In genomic region chr7:112866424-112866823, GRCh38 we compare ENCODE assay signal across 11 cellular contexts.
DNase-seq lines count a peak whose midpoint lies in the region; ATAC-seq and TF ChIP-seq lines count a peak whose summit lies in the region.
"Had no signal": no experiment of that assay in that cellular context is flagged by ENCODE, and none has a peak within 500 bp of the region (broad histone marks: within the 10 kb centered on the region; RNA-seq: fewer than 3 reads in every experiment).

No MANE protein-coding gene starts in this region.

- no peaks in the 10 kb centered on the region for H3K27me3 ChIP-seq in left ventricle myocardium inferior (ENCODE audit: low read depth)
- H3K27me3 ChIP-seq in right atrium auricular region: no peaks in the 10 kb centered on the region
- H3K27me3 ChIP-seq in PC-3 (ENCODE audit: low read length): no peaks in the 10 kb centered on the region
- H3K27me3 ChIP-seq: right lobe of liver had no signal

- CTCF ChIA-PET in PC-3 (lab: Charles Lee): no interaction called here

- peak overlapping the region; percentile 5 for H3K4me3 ChIP-seq in left ventricle myocardium inferior
- no peak overlapping the region for H3K4me3 ChIP-seq in right atrium auricular region
- no peak overlapping the region for H3K4me3 ChIP-seq in PC-3 (ENCODE audit: low read length)
- H3K4me3 ChIP-seq: right lobe of liver had no signal

- H3K9me2 ChIP-seq in PC-3 (replicated peaks; ENCODE audit: low read length): no peaks in the 10 kb centered on the region

- no TSS peak for BruUV-seq in PC-3 (replicated peaks; lab: Mats Ljungman, UMichigan)

- no peaks in the 10 kb centered on the region for H3K79me2 ChIP-seq in PC-3 (ENCODE audit: low read length)

- no peak overlapping the region for H2AFZ ChIP-seq in PC-3 (ENCODE audit: low read length)

- H3K4me1 ChIP-seq in left ventricle myocardium inferior (peaks cover 43% of the 10 kb centered on the region), right atrium auricular region (peaks cover 0 to 24% of the 10 kb centered on the region in 2 donors), PC-3 (ENCODE audit: insufficient read depth, low read length) (no peaks in the 10 kb centered on the region)
- H3K4me1 ChIP-seq: right lobe of liver had no signal

- intact Hi-C loops in left ventricle myocardium inferior (cut with micrococcal nuclease): no loop called here
- intact Hi-C loops in PC-3 (cut with micrococcal nuclease): no loop called here

- DNase-seq in left ventricle myocardium inferior: no peak
- DNase-seq in right atrium auricular region (ENCODE audit: low spot score): no peak
- DNase-seq in LHCN-M2 (ENCODE audit: low read depth): peak; percentile 21
- no peak for DNase-seq in PC-3
- no peak for DNase-seq in NOMO-1 (lab: John Stamatoyannopoulos, UW; ENCODE audit: unreplicated experiment in 2 of 2)
- DNase-seq in ecto neural progenitor cell (ENCODE audit: low spot score): no peak
- DNase-seq: NCI-H446, right lobe of liver had no signal

- no peak overlapping the region for H3K9ac ChIP-seq in PC-3 (ENCODE audit: low read length)

- H3K36me3 ChIP-seq in left ventricle myocardium inferior (peaks cover 3% of the 10 kb centered on the region), right atrium auricular region (no peaks in the 10 kb centered on the region), PC-3 (ENCODE audit: low read depth, low read length) (no peaks in the 10 kb centered on the region)
- H3K36me3 ChIP-seq: right lobe of liver had no signal

- H3K9me3 ChIP-seq in left ventricle myocardium inferior (replicated peaks) (peaks cover 20% of the 10 kb centered on the region), right atrium auricular region (peaks cover 0 to 6% of the 10 kb centered on the region in 2 donors), PC-3 (ENCODE audit: low read length) (no peaks in the 10 kb centered on the region)
- H3K9me3 ChIP-seq: right lobe of liver had no signal

- H4K20me1 ChIP-seq in PC-3 (ENCODE audit: low read length): 0 out of 2 replicates have a peak, but pooled peaks cover 8% of the 10 kb centered on the region

- H3F3A ChIP-seq in PC-3 (ENCODE audit: low read length, unreplicated experiment): no peaks in the 10 kb centered on the region

- TF ChIP-seq CTCF in left ventricle myocardium inferior (IDR thresholded peaks at IDR 0.05; ENCODE audit: borderline replicate concordance) (no peak), right atrium auricular region (IDR thresholded peaks at IDR 0.05) (no peak), PC-3 (conservative IDR thresholded peaks at IDR 0.05; ENCODE audit: low read depth, low read length) (no peak)

- H3K27ac ChIP-seq in left ventricle myocardium inferior (replicated peaks): peak overlapping the region; percentile 2
- no peak overlapping the region for H3K27ac ChIP-seq in right atrium auricular region
- H3K27ac ChIP-seq in PC-3 (ENCODE audit: low read length): no peak overlapping the region
- H3K27ac ChIP-seq: HL-60, right lobe of liver had no signal

- ATAC-seq in HG02678 (IDR thresholded peaks at IDR 0.05; ENCODE audit: unreplicated experiment): peak; percentile 97
- no peak for ATAC-seq in PC-3
- no peak for ATAC-seq in esophagus mucosa

- no peak overlapping the region for H3K4me2 ChIP-seq in PC-3 (ENCODE audit: low read length)

- POLR2A ChIA-PET in PC-3 (lab: Charles Lee; ENCODE audit: unreplicated experiment): no interaction called here
